ENCODE assay signal across 21 cellular contexts in genomic region chr4:61517144-61517543, GRCh38.
A peak's percentile ranks its signal among the peaks of the same experiment; 100 is the strongest.
DNase-seq lines count a peak whose midpoint lies in the region; ATAC-seq and TF ChIP-seq lines count a peak whose summit lies in the region.
"Had no signal": no experiment of that assay in that cellular context is flagged by ENCODE, and none has a peak within 500 bp of the region (broad histone marks: within the 10 kb centered on the region; RNA-seq: fewer than 3 reads in every experiment).

No MANE protein-coding gene starts in this region.

- TF ChIP-seq POLR2A in transverse colon (IDR thresholded peaks at IDR 0.05) (no peak), prostate gland (IDR thresholded peaks at IDR 0.05) (no peak)

- peak overlapping the region; percentile 41 for H3K4me3 Mint-ChIP-seq in endodermal cell
- H3K4me3 Mint-ChIP-seq: activated naive CD4-positive, alpha-beta T cell treated with anti-CD3 and anti-CD28 coated beads, Interleukin-2, amount 50 U/mL, for 24 hours; brain; CD4-positive, CD25-positive, alpha-beta regulatory T cell had no signal

- peak; percentile 64 for DNase-seq in Right ventricle myocardium inferior (ENCODE audit: missing footprints)
- DNase-seq in left ventricle myocardium inferior: no peak
- peak; percentile 92 for DNase-seq in endodermal cell
- DNase-seq in left colon: peak in 1 of 2 donors; percentile 41
- peak; percentile 33 for DNase-seq in transverse colon
- no peak for DNase-seq in prostate gland (ENCODE audit: low spot score)
- no peak for DNase-seq in stimulated activated CD4-positive, alpha-beta T cell treated with anti-CD3 and anti-CD28 coated beads, Interleukin-12 subunit alpha, Interleukin-12 subunit beta, amount 100 ng/mL, for 4 hours
- DNase-seq in NCI-H2227 treated with DMSO at 0.1 percent for 48 hours (lab: John Stamatoyannopoulos, UW): no peak
- DNase-seq: activated CD4-positive, alpha-beta T cell treated with anti-CD3 and anti-CD28 coated beads for 4 hours; activated CD8-positive, alpha-beta memory T cell treated with anti-CD3 and anti-CD28 coated beads, Interleukin-2, amount 50 U/mL, for 48 hours; CD4-positive, CD25-positive, alpha-beta regulatory T cell; dermis blood vessel endothelial cell; DND-41; GOT3; hypothalamus; NCI-H1105; T1000; tibial artery had no signal

- H3K9me3 ChIP-seq in left ventricle myocardium inferior (replicated peaks) (no peaks in the 10 kb centered on the region), endodermal cell (ENCODE audit: control insufficient read depth, low read length) (no peaks in the 10 kb centered on the region), transverse colon (no peaks in the 10 kb centered on the region), prostate gland (no peaks in the 10 kb centered on the region)
- H3K9me3 ChIP-seq: SJSA1, tibial artery had no signal

- H3K4me3 ChIP-seq in left ventricle myocardium inferior (no peak overlapping the region), endodermal cell (ENCODE audit: low read length) (no peak overlapping the region), transverse colon (no peak overlapping the region), prostate gland (no peak overlapping the region)
- H3K4me3 ChIP-seq: SJSA1, tibial artery had no signal

- no peak overlapping the region for H3K27ac ChIP-seq in left ventricle myocardium inferior (replicated peaks)
- no peak overlapping the region for H3K27ac ChIP-seq in endodermal cell (ENCODE audit: low read depth, low read length)
- H3K27ac ChIP-seq in transverse colon: no peak overlapping the region
- H3K27ac ChIP-seq in prostate gland: no peak overlapping the region
- H3K27ac ChIP-seq: SJSA1, tibial artery had no signal

- no peak overlapping the region for H3K9ac ChIP-seq in endodermal cell (ENCODE audit: extremely low read depth, low read length, poor library complexity, severe bottlenecking)

- H3K9me3 Mint-ChIP-seq in endodermal cell: no peaks in the 10 kb centered on the region
- H3K9me3 Mint-ChIP-seq: brain had no signal

- intact Hi-C loops in Right ventricle myocardium inferior (cut with DNase I) (no loop called here), left ventricle myocardium inferior (cut with micrococcal nuclease) (no loop called here), left colon (cut with DNase I, micrococcal nuclease) (no loop called here), transverse colon (cut with DNase I; ENCODE audit: low total_unique reads) (no loop called here), prostate gland (cut with DNase I) (no loop called here)

- H3K36me3 ChIP-seq in left ventricle myocardium inferior (no peaks in the 10 kb centered on the region), endodermal cell (ENCODE audit: control insufficient read depth, insufficient read depth, low read length) (no peaks in the 10 kb centered on the region), transverse colon (no peaks in the 10 kb centered on the region), prostate gland (no peaks in the 10 kb centered on the region)
- H3K36me3 ChIP-seq: SJSA1, tibial artery had no signal

- TF ChIP-seq EP300 in transverse colon (IDR thresholded peaks at IDR 0.05; ENCODE audit: low read depth): no peak

- WGBS in endodermal cell (ENCODE audit: insufficient coverage in 1 of 2, insufficient read length in 1 of 2), 2 experiments: 47 to 78% methylated on average over 6 to 20 of the region's 20 CpGs
- 53 to 71% methylated on average over 1 to 20 of the region's 20 CpGs for WGBS in transverse colon (ENCODE audit: low coverage in 1 of 2), 2 donors
- WGBS in prostate gland: 48% methylated on average over 20 of the region's 20 CpGs

- no peaks in the 10 kb centered on the region for H3K27me3 Mint-ChIP-seq in endodermal cell (ENCODE audit: insufficient read depth)
- H3K27me3 Mint-ChIP-seq: activated naive CD4-positive, alpha-beta T cell treated with anti-CD3 and anti-CD28 coated beads, Interleukin-2, amount 50 U/mL, for 24 hours; CD4-positive, CD25-positive, alpha-beta regulatory T cell had no signal

- in situ Hi-C loops in transverse colon (cut with MboI; ENCODE audit: low pct_ligation_motif_present in 1 of 4, low pct_unique_long_range_greater_than_20kb in 1 of 4, low sequenced_read_pairs in 3 of 4): no loop called here

- H3K4me1 ChIP-seq in left ventricle myocardium inferior (no peaks in the 10 kb centered on the region), endodermal cell (ENCODE audit: control insufficient read depth, insufficient read depth, low read length) (no peaks in the 10 kb centered on the region), transverse colon (peaks cover 0 to 6% (median 2%) of the 10 kb centered on the region in 4 donors), prostate gland (replicated peaks) (no peaks in the 10 kb centered on the region)
- H3K4me1 ChIP-seq: SJSA1 had no signal

- H3K36me3 Mint-ChIP-seq in endodermal cell (ENCODE audit: low read depth): no peaks in the 10 kb centered on the region
- H3K36me3 Mint-ChIP-seq: activated naive CD4-positive, alpha-beta T cell treated with anti-CD3 and anti-CD28 coated beads, Interleukin-2, amount 50 U/mL, for 24 hours; brain; CD4-positive, CD25-positive, alpha-beta regulatory T cell had no signal

- no peak overlapping the region for H3K27ac Mint-ChIP-seq in endodermal cell
- H3K27ac Mint-ChIP-seq: activated naive CD4-positive, alpha-beta T cell treated with anti-CD3 and anti-CD28 coated beads, Interleukin-2, amount 50 U/mL, for 24 hours; brain; CD4-positive, CD25-positive, alpha-beta regulatory T cell had no signal

- TF ChIP-seq CTCF in left ventricle myocardium inferior (IDR thresholded peaks at IDR 0.05; ENCODE audit: borderline replicate concordance) (no peak), endodermal cell (conservative IDR thresholded peaks at IDR 0.05) (peak; percentile 78), transverse colon (IDR thresholded peaks at IDR 0.05) (peak in 3 of 5 experiments; percentile 10 to 36 (median 25)), prostate gland (IDR thresholded peaks at IDR 0.05) (no peak)

- no peak for ATAC-seq in Right ventricle myocardium inferior
- ATAC-seq in left colon: peak; percentile 81

- H3K27me3 ChIP-seq in left ventricle myocardium inferior (ENCODE audit: low read depth): no peaks in the 10 kb centered on the region
- H3K27me3 ChIP-seq in endodermal cell (ENCODE audit: control insufficient read depth, insufficient read depth, low read length, poor library complexity, severe bottlenecking): no peaks in the 10 kb centered on the region
- H3K27me3 ChIP-seq in transverse colon: no peaks in the 10 kb centered on the region
- H3K27me3 ChIP-seq in prostate gland (replicated peaks; ENCODE audit: insufficient read depth): peaks cover 2% of the 10 kb centered on the region
- H3K27me3 ChIP-seq: SJSA1, tibial artery had no signal

- H3K4me1 Mint-ChIP-seq in endodermal cell: peaks cover 17% of the 10 kb centered on the region
- H3K4me1 Mint-ChIP-seq: activated naive CD4-positive, alpha-beta T cell treated with anti-CD3 and anti-CD28 coated beads, Interleukin-2, amount 50 U/mL, for 24 hours; CD4-positive, CD25-positive, alpha-beta regulatory T cell had no signal

Comparison
In these comparisons a context has a peak if more than half of its experiments do, and no peak if none do; other contexts are left out.
1. DNase-seq: peak in Right ventricle myocardium inferior (single experiment), endodermal cell (single experiment) and transverse colon (single experiment); none in left ventricle myocardium inferior (single experiment), prostate gland (single experiment), stimulated activated CD4-positive, alpha-beta T cell treated with anti-CD3 and anti-CD28 coated beads, Interleukin-12 subunit alpha, Interleukin-12 subunit beta, amount 100 ng/mL, for 4 hours (single experiment) and NCI-H2227 treated with DMSO at 0.1 percent for 48 hours (single experiment).
2. CTCF ChIP-seq: peak in endodermal cell (single experiment) and transverse colon (3 of 5); none in left ventricle myocardium inferior (single experiment) and prostate gland (0 of 4).